28 cellular contexts compared by ENCODE assay signal in genomic region chr3:145518639-145519038, GRCh38.
DNase-seq lines count a peak whose midpoint lies in the region; ATAC-seq and TF ChIP-seq lines count a peak whose summit lies in the region.
"Had no signal": no experiment of that assay in that cellular context is flagged by ENCODE, and none has a peak within 500 bp of the region (broad histone marks: within the 10 kb centered on the region; RNA-seq: fewer than 3 reads in every experiment).

No MANE protein-coding gene starts in this region.

- no peak overlapping the region for H3K27ac Mint-ChIP-seq in Caco-2 (ENCODE audit: unreplicated experiment)
- no peak overlapping the region for H3K27ac Mint-ChIP-seq in activated naive CD4-positive, alpha-beta T cell treated with anti-CD3 and anti-CD28 coated beads, Interleukin-2, amount 50 U/mL, for 72 hours
- H3K27ac Mint-ChIP-seq: activated CD4-positive, alpha-beta T cell treated with anti-CD3 and anti-CD28 coated beads for 36 hours; activated CD8-positive, alpha-beta T cell treated with anti-CD3 and anti-CD28 coated beads for 36 hours; activated T-helper 17 cell treated with anti-CD3 and anti-CD28 coated beads, Interleukin-2, amount 50 U/mL, for 72 hours; CD8-positive, alpha-beta memory T cell; neural progenitor cell; stimulated activated naive CD8-positive, alpha-beta T cell treated with anti-CD3 and anti-CD28 coated beads, Interleukin-15, Interleukin-2, amounts not matched to agents 100 ng/mL and 50 ng/mL, for 24 hours had no signal

- no peak for TF ChIP-seq POLR2A in right lobe of liver (IDR thresholded peaks at IDR 0.05)

- no peaks in the 10 kb centered on the region for H3K36me3 Mint-ChIP-seq in Caco-2 (ENCODE audit: insufficient read depth, unreplicated experiment)
- no peaks in the 10 kb centered on the region for H3K36me3 Mint-ChIP-seq in activated naive CD4-positive, alpha-beta T cell treated with anti-CD3 and anti-CD28 coated beads, Interleukin-2, amount 50 U/mL, for 72 hours
- H3K36me3 Mint-ChIP-seq: CD8-positive, alpha-beta memory T cell; neural progenitor cell had no signal

- TF ChIP-seq CTCF in A673 (conservative IDR thresholded peaks at IDR 0.05; ENCODE audit: low read depth, low read length), result no peak
- no peak for TF ChIP-seq CTCF in right lobe of liver (IDR thresholded peaks at IDR 0.05)
- TF ChIP-seq CTCF in Caco-2 (IDR thresholded peaks at IDR 0.05; ENCODE audit: insufficient read depth in 1 of 2, low read depth in 1 of 2, low read length in 1 of 2, severe bottlenecking in 1 of 2, unreplicated experiment in 1 of 2), result no peak

- WGBS in right lobe of liver (ENCODE audit: insufficient coverage, low coverage, low lambda C conversion rate, missing lambda C conversion rate), result 13% methylated on average over 4 of the region's 4 CpGs

- CTCF ChIA-PET in A673 (lab: Charles Lee) (no interaction called here), Caco-2 (lab: Charles Lee) (no interaction called here)

- H3K4me3 Mint-ChIP-seq in Caco-2 (ENCODE audit: unreplicated experiment), result no peak overlapping the region
- H3K4me3 Mint-ChIP-seq: activated CD4-positive, alpha-beta T cell treated with anti-CD3 and anti-CD28 coated beads for 36 hours; activated CD8-positive, alpha-beta T cell treated with anti-CD3 and anti-CD28 coated beads for 36 hours; activated T-helper 17 cell treated with anti-CD3 and anti-CD28 coated beads, Interleukin-2, amount 50 U/mL, for 72 hours; CD8-positive, alpha-beta memory T cell; neural progenitor cell; stimulated activated naive CD8-positive, alpha-beta T cell treated with anti-CD3 and anti-CD28 coated beads, Interleukin-15, Interleukin-2, amounts not matched to agents 100 ng/mL and 50 ng/mL, for 24 hours had no signal

- H3K4me1 Mint-ChIP-seq in Caco-2 (ENCODE audit: low read depth, unreplicated experiment), result no peaks in the 10 kb centered on the region
- H3K4me1 Mint-ChIP-seq: activated CD4-positive, alpha-beta T cell treated with anti-CD3 and anti-CD28 coated beads for 36 hours; activated T-helper 17 cell treated with anti-CD3 and anti-CD28 coated beads, Interleukin-2, amount 50 U/mL, for 72 hours; CD8-positive, alpha-beta memory T cell had no signal

- H3K27me3 ChIP-seq in A673 (replicated peaks; ENCODE audit: insufficient read depth, low read depth, low read length, poor library complexity) (no peaks in the 10 kb centered on the region), right lobe of liver (no peaks in the 10 kb centered on the region), Caco-2 (replicated peaks; ENCODE audit: control insufficient read depth, insufficient read depth, low read length) (no peaks in the 10 kb centered on the region)
- H3K27me3 ChIP-seq: gastrocnemius medialis, neural progenitor cell had no signal

- no peaks in the 10 kb centered on the region for H3K27me3 Mint-ChIP-seq in Caco-2 (ENCODE audit: insufficient read depth, unreplicated experiment)
- H3K27me3 Mint-ChIP-seq: activated CD4-positive, alpha-beta T cell treated with anti-CD3 and anti-CD28 coated beads for 36 hours; activated CD8-positive, alpha-beta T cell treated with anti-CD3 and anti-CD28 coated beads for 36 hours; activated T-helper 17 cell treated with anti-CD3 and anti-CD28 coated beads, Interleukin-2, amount 50 U/mL, for 72 hours; CD8-positive, alpha-beta memory T cell; stimulated activated naive CD8-positive, alpha-beta T cell treated with anti-CD3 and anti-CD28 coated beads, Interleukin-15, Interleukin-2, amounts not matched to agents 100 ng/mL and 50 ng/mL, for 24 hours had no signal

- H3K27ac ChIP-seq in A673 (ENCODE audit: low read depth, low read length, poor library complexity, severe bottlenecking), result no peak overlapping the region
- peak overlapping the region; percentile 18; the same call in 1 of the 2 replicates for H3K27ac ChIP-seq in SK-N-MC
- peak overlapping the region in 2 of 3 donors; percentile 10 to 49 for H3K27ac ChIP-seq in right lobe of liver
- H3K27ac ChIP-seq: gastrocnemius medialis, neural progenitor cell, parathyroid adenoma, thoracic aorta had no signal

- BruUV-seq in A673 (replicated peaks; lab: Mats Ljungman, UMichigan) (no TSS peak), Caco-2 (replicated peaks; lab: Mats Ljungman, UMichigan) (no TSS peak)

- no peak overlapping the region for H3K9ac ChIP-seq in SK-N-MC (ENCODE audit: insufficient read length)
- H3K9ac ChIP-seq: neural progenitor cell, parathyroid adenoma had no signal

- POLR2A ChIA-PET in A673 (lab: Charles Lee; ENCODE audit: low non-redundant PET) (no interaction called here), Caco-2 (lab: Charles Lee) (no interaction called here)

- DNase-seq in A673 (ENCODE audit: low spot score), result peak; percentile 13
- DNase-seq in DMS53 treated with DMSO at 0.1 percent for 48 hours (lab: John Stamatoyannopoulos, UW; ENCODE audit: unreplicated experiment), result peak; percentile 82
- DNase-seq in SK-N-MC (ENCODE audit: low read depth, low spot score), result peak; percentile 16
- peak in 2 of 3 donors; percentile 26 to 71 for DNase-seq in right lobe of liver
- no peak for DNase-seq in Caco-2
- no peak for DNase-seq in activated naive CD4-positive, alpha-beta T cell treated with anti-CD3 and anti-CD28 coated beads, Interleukin-2, amount 50 U/mL, for 72 hours (ENCODE audit: low spot score in 2 of 2)
- DNase-seq: activated CD4-positive, alpha-beta T cell treated with anti-CD3 and anti-CD28 coated beads for 36 hours; activated CD8-positive, alpha-beta memory T cell treated with anti-CD3 and anti-CD28 coated beads, Interleukin-2, amount 50 U/mL, for 48 hours; activated CD8-positive, alpha-beta T cell treated with anti-CD3 and anti-CD28 coated beads for 36 hours; activated naive CD4-positive, alpha-beta T cell treated with anti-CD3 and anti-CD28 coated beads, Interleukin-2, amount 50 U/mL, for 16 hours; amygdala; CD8-positive, alpha-beta memory T cell; gastrocnemius medialis; IMR-90; NCI-H1694; NCI-H446 treated with DMSO at 0.1 percent for 48 hours; retina; Right ventricle myocardium superior; stimulated activated CD4-positive, alpha-beta T cell treated with anti-CD3 and anti-CD28 coated beads, Interleukin-2, amount 100 ng/mL, for 24 hours had no signal

- intact Hi-C loops in A673 (cut with micrococcal nuclease; ENCODE audit: unreplicated experiment), result no loop called here
- intact Hi-C loops in right lobe of liver (cut with DNase I), result no loop called here
- intact Hi-C loops in Caco-2 (cut with micrococcal nuclease; ENCODE audit: unreplicated experiment), result no loop called here

- ATAC-seq in right lobe of liver (peak; percentile 99 to 100 (median 99)), HG03045 (IDR thresholded peaks at IDR 0.05; ENCODE audit: unreplicated experiment) (no peak)
- no peak for ATAC-seq in activated naive CD4-positive, alpha-beta T cell treated with anti-CD3 and anti-CD28 coated beads, Interleukin-2, amount 50 U/mL, for 72 hours
- ATAC-seq: activated CD4-positive, alpha-beta T cell treated with anti-CD3 and anti-CD28 coated beads for 36 hours; activated CD8-positive, alpha-beta T cell treated with anti-CD3 and anti-CD28 coated beads for 36 hours; activated T-helper 17 cell treated with anti-CD3 and anti-CD28 coated beads, Interleukin-2, amount 50 U/mL, for 72 hours; gastrocnemius medialis; Panc1 had no signal

- H3K9me3 ChIP-seq in A673 (ENCODE audit: low read depth, low read length, poor library complexity, severe bottlenecking), result no peaks in the 10 kb centered on the region
- no peaks in the 10 kb centered on the region for H3K9me3 ChIP-seq in SK-N-MC (ENCODE audit: low read depth, low read length)
- no peaks in the 10 kb centered on the region for H3K9me3 ChIP-seq in right lobe of liver
- no peaks in the 10 kb centered on the region for H3K9me3 ChIP-seq in Caco-2
- H3K9me3 ChIP-seq: gastrocnemius medialis, HAP-1, thoracic aorta had no signal

- H3K4me3 ChIP-seq in A673 (ENCODE audit: low read depth, low read length, poor library complexity, severe bottlenecking) (no peak overlapping the region), SK-N-MC (peak overlapping the region; percentile 60), right lobe of liver (no peak overlapping the region), Caco-2 (ENCODE audit: low read depth, low read length) (no peak overlapping the region)
- H3K4me3 ChIP-seq: gastrocnemius medialis, HAP-1, neural progenitor cell, smooth muscle cell, thoracic aorta had no signal

- H3K4me1 ChIP-seq in A673 (ENCODE audit: insufficient read depth, low read length, poor library complexity, severe bottlenecking) (peaks cover 10% of the 10 kb centered on the region), right lobe of liver (peaks cover 0 to 10% (median 0%) of the 10 kb centered on the region in 4 donors), Caco-2 (no peaks in the 10 kb centered on the region)
- H3K4me1 ChIP-seq: gastrocnemius medialis, HAP-1, neural progenitor cell, parathyroid adenoma had no signal

- H3K36me3 ChIP-seq in A673 (ENCODE audit: insufficient read depth, low read length, poor library complexity, severe bottlenecking) (no peaks in the 10 kb centered on the region), SK-N-MC (ENCODE audit: insufficient read depth, low read length) (no peaks in the 10 kb centered on the region), right lobe of liver (no peaks in the 10 kb centered on the region), Caco-2 (ENCODE audit: control insufficient read depth, insufficient read depth, low read length) (no peaks in the 10 kb centered on the region)
- H3K36me3 ChIP-seq: gastrocnemius medialis, HAP-1, neural progenitor cell, thoracic aorta had no signal

- H3K9me3 Mint-ChIP-seq in Caco-2 (ENCODE audit: unreplicated experiment), result no peaks in the 10 kb centered on the region
- peaks cover 6 to 8% of the 10 kb centered on the region in 2 donors for H3K9me3 Mint-ChIP-seq in activated naive CD4-positive, alpha-beta T cell treated with anti-CD3 and anti-CD28 coated beads, Interleukin-2, amount 50 U/mL, for 72 hours
- H3K9me3 Mint-ChIP-seq: activated CD8-positive, alpha-beta T cell treated with anti-CD3 and anti-CD28 coated beads for 36 hours; activated T-helper 17 cell treated with anti-CD3 and anti-CD28 coated beads, Interleukin-2, amount 50 U/mL, for 72 hours; neural progenitor cell had no signal

Comparison
In these comparisons a context has a peak if more than half of its experiments do, and no peak if none do; other contexts are left out.
1. DNase-seq: peak in A673 (single experiment), DMS53 treated with DMSO at 0.1 percent for 48 hours (single experiment), SK-N-MC (single experiment) and right lobe of liver (2 of 3); none in Caco-2 (0 of 2) and activated naive CD4-positive, alpha-beta T cell treated with anti-CD3 and anti-CD28 coated beads, Interleukin-2, amount 50 U/mL, for 72 hours (0 of 2).
2. ATAC-seq: peak in right lobe of liver (4 of 4); none in HG03045 (single experiment) and activated naive CD4-positive, alpha-beta T cell treated with anti-CD3 and anti-CD28 coated beads, Interleukin-2, amount 50 U/mL, for 72 hours (0 of 2).